ENCODE assay signal across 27 cellular contexts in the genomic region with DNA sequence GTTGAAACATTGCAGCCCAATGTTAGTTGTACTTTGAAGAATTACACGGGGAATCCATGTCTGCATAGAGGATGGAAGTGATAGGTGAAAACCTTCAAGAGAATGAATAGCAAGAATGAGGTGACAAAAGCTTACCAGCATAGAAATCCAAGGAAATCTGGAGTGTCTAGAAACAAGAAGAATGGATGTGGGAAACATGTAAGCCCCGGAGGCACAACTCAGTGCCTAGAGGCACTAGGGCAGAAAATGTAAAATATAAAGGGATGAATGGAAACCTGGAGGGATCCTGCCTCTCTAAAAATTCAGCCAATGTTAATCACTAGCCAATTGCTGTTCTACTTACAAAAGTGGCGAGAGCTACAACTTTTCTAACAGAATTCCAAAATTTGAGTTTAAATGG.
"Had no signal": no experiment of that assay in that cellular context is flagged by ENCODE, and none has a peak within 500 bp of the region (broad histone marks: within the 10 kb centered on the region; RNA-seq: fewer than 3 reads in every experiment).

No MANE protein-coding gene starts in this region.

- ATAC-seq: stimulated activated effector memory CD8-positive, alpha-beta T cell treated with anti-CD3 and anti-CD28 coated beads, Interleukin-12 subunit alpha, Interleukin-12 subunit beta, amount 100 ng/mL, for 72 hours; stimulated activated memory B cell treated with anti-CD40 and anti-IgM and Interleukin-4, amounts not matched to agents 10 μg/mL and 1 μg/mL and 100 μg/mL, for 72 hours; stimulated activated naive B cell treated with anti-CD40 and anti-IgM and Interleukin-4, amounts not matched to agents 10 μg/mL and 1 μg/mL and 100 μg/mL, for 72 hours; stimulated activated naive CD8-positive, alpha-beta T cell treated with anti-CD3 and anti-CD28 coated beads, Interleukin-15, amount 100 ng/mL, for 72 hours; stimulated activated naive CD8-positive, alpha-beta T cell treated with anti-CD3 and anti-CD28 coated beads, Interleukin-15, Interleukin-2, amounts not matched to agents 100 U/mL and 50 U/mL, for 24 hours; upper lobe of right lung had no signal

- H3K36me3 Mint-ChIP-seq: stimulated activated effector memory CD8-positive, alpha-beta T cell treated with anti-CD3 and anti-CD28 coated beads, Interleukin-12 subunit alpha, Interleukin-12 subunit beta, amount 100 ng/mL, for 72 hours; stimulated activated memory B cell treated with anti-CD40 and anti-IgM and Interleukin-4, amounts not matched to agents 10 μg/mL and 1 μg/mL and 100 μg/mL, for 72 hours; stimulated activated naive B cell treated with anti-CD40 and anti-IgM and Interleukin-4, amounts not matched to agents 10 μg/mL and 1 μg/mL and 100 μg/mL, for 72 hours; type B pancreatic cell had no signal

- DNase-seq: stimulated activated CD4-positive, alpha-beta T cell treated with anti-CD3 and anti-CD28 coated beads, Interleukin-2, amount 100 ng/mL, for 48 hours; stimulated activated CD4-positive, alpha-beta T cell treated with anti-CD3 and anti-CD28 coated beads, Interleukin-4, amount 100 ng/mL, for 1 hour; stimulated activated CD4-positive, alpha-beta T cell treated with anti-CD3 and anti-CD28 coated beads, Interleukin-4, amount 100 ng/mL, for 24 hours; stimulated activated CD4-positive, alpha-beta T cell treated with anti-CD3 and anti-CD28 coated beads, Interleukin-4, amount 100 ng/mL, for 4 hours; stimulated activated CD8-positive, alpha-beta memory T cell treated with anti-CD3 and anti-CD28 coated beads, Interleukin-4, amount 100 ng/mL, for 48 hours; stimulated activated naive B cell treated with anti-CD40 and anti-IgM and Interleukin-4, amounts not matched to agents 10 μg/mL and 1 μg/mL and 100 μg/mL, for 72 hours; stimulated activated naive CD4-positive, alpha-beta T cell; stimulated activated naive CD4-positive, alpha-beta T cell treated with Interleukin-2 at 50 U/mL for 16 hours; stimulated activated naive CD8-positive, alpha-beta T cell treated with anti-CD3 and anti-CD28 coated beads, Interleukin-15, amount 100 ng/mL, for 72 hours; stimulated activated naive CD8-positive, alpha-beta T cell treated with anti-CD3 and anti-CD28 coated beads, Interleukin-15, Interleukin-2, amounts not matched to agents 100 U/mL and 50 U/mL, for 24 hours; stomach; substantia nigra; testis; thyroid gland; tibial artery; transverse colon; upper lobe of left lung; upper lobe of right lung; uterus had no signal

- H3K9me3 ChIP-seq: stomach, suprapubic skin, testis, thoracic aorta, thyroid gland, tibial artery, tibial nerve, upper lobe of left lung, upper lobe of right lung, uterus, vagina had no signal

- H3K4me1 ChIP-seq: stomach, suprapubic skin, testis, tibial artery, tibial nerve, transverse colon, upper lobe of left lung, upper lobe of right lung, uterus, vagina had no signal

- H3K4me1 Mint-ChIP-seq: stimulated activated effector memory CD8-positive, alpha-beta T cell treated with anti-CD3 and anti-CD28 coated beads, Interleukin-12 subunit alpha, Interleukin-12 subunit beta, amount 100 ng/mL, for 72 hours; stimulated activated memory B cell treated with anti-CD40 and anti-IgM and Interleukin-4, amounts not matched to agents 10 μg/mL and 1 μg/mL and 100 μg/mL, for 72 hours; stimulated activated naive B cell treated with anti-CD40 and anti-IgM and Interleukin-4, amounts not matched to agents 10 μg/mL and 1 μg/mL and 100 μg/mL, for 72 hours; stimulated activated naive CD8-positive, alpha-beta T cell treated with anti-CD3 and anti-CD28 coated beads, Interleukin-15, amount 100 ng/mL, for 72 hours had no signal

- H3K27me3 ChIP-seq: stomach, suprapubic skin, testis, thyroid gland, tibial artery, tibial nerve, transverse colon, upper lobe of left lung, upper lobe of right lung, uterus, vagina had no signal

- H3K27ac Mint-ChIP-seq: stimulated activated effector memory CD8-positive, alpha-beta T cell treated with anti-CD3 and anti-CD28 coated beads, Interleukin-12 subunit alpha, Interleukin-12 subunit beta, amount 100 ng/mL, for 72 hours; stimulated activated memory B cell treated with anti-CD40 and anti-IgM and Interleukin-4, amounts not matched to agents 10 μg/mL and 1 μg/mL and 100 μg/mL, for 72 hours; stimulated activated naive B cell treated with anti-CD40 and anti-IgM and Interleukin-4, amounts not matched to agents 10 μg/mL and 1 μg/mL and 100 μg/mL, for 72 hours; stimulated activated naive CD8-positive, alpha-beta T cell treated with anti-CD3 and anti-CD28 coated beads, Interleukin-15, amount 100 ng/mL, for 72 hours; stimulated activated naive CD8-positive, alpha-beta T cell treated with anti-CD3 and anti-CD28 coated beads, Interleukin-15, Interleukin-2, amounts not matched to agents 100 ng/mL and 50 ng/mL, for 24 hours; type B pancreatic cell had no signal

- H3K4me3 Mint-ChIP-seq: stimulated activated effector memory CD8-positive, alpha-beta T cell treated with anti-CD3 and anti-CD28 coated beads, Interleukin-12 subunit alpha, Interleukin-12 subunit beta, amount 100 ng/mL, for 72 hours; stimulated activated memory B cell treated with anti-CD40 and anti-IgM and Interleukin-4, amounts not matched to agents 10 μg/mL and 1 μg/mL and 100 μg/mL, for 72 hours; stimulated activated naive B cell treated with anti-CD40 and anti-IgM and Interleukin-4, amounts not matched to agents 10 μg/mL and 1 μg/mL and 100 μg/mL, for 72 hours; stimulated activated naive CD8-positive, alpha-beta T cell treated with anti-CD3 and anti-CD28 coated beads, Interleukin-15, amount 100 ng/mL, for 72 hours; stimulated activated naive CD8-positive, alpha-beta T cell treated with anti-CD3 and anti-CD28 coated beads, Interleukin-15, Interleukin-2, amounts not matched to agents 100 ng/mL and 50 ng/mL, for 24 hours; type B pancreatic cell had no signal

- H3K27ac ChIP-seq: stomach, suprapubic skin, testis, thoracic aorta, thyroid gland, tibial artery, tibial nerve, transverse colon, upper lobe of left lung, upper lobe of right lung, uterus, vagina had no signal

- H3K27me3 Mint-ChIP-seq: stimulated activated memory B cell treated with anti-CD40 and anti-IgM and Interleukin-4, amounts not matched to agents 10 μg/mL and 1 μg/mL and 100 μg/mL, for 72 hours; stimulated activated naive B cell treated with anti-CD40 and anti-IgM and Interleukin-4, amounts not matched to agents 10 μg/mL and 1 μg/mL and 100 μg/mL, for 72 hours; stimulated activated naive CD8-positive, alpha-beta T cell treated with anti-CD3 and anti-CD28 coated beads, Interleukin-15, amount 100 ng/mL, for 72 hours; stimulated activated naive CD8-positive, alpha-beta T cell treated with anti-CD3 and anti-CD28 coated beads, Interleukin-15, Interleukin-2, amounts not matched to agents 100 ng/mL and 50 ng/mL, for 24 hours; type B pancreatic cell had no signal

- H3K36me3 ChIP-seq: stomach, suprapubic skin, thoracic aorta, thyroid gland, tibial artery, tibial nerve, transverse colon, upper lobe of left lung, upper lobe of right lung, uterus, vagina had no signal

- H3K4me3 ChIP-seq: stomach, suprapubic skin, testis, thoracic aorta, thyroid gland, tibial artery, tibial nerve, transverse colon, upper lobe of left lung, upper lobe of right lung, uterus, vagina had no signal

- H3K9me3 Mint-ChIP-seq: stimulated activated effector memory CD8-positive, alpha-beta T cell treated with anti-CD3 and anti-CD28 coated beads, Interleukin-12 subunit alpha, Interleukin-12 subunit beta, amount 100 ng/mL, for 72 hours; stimulated activated memory B cell treated with anti-CD40 and anti-IgM and Interleukin-4, amounts not matched to agents 10 μg/mL and 1 μg/mL and 100 μg/mL, for 72 hours had no signal
